ENCODE assay signal across 1 cellular context in the genomic region with DNA sequence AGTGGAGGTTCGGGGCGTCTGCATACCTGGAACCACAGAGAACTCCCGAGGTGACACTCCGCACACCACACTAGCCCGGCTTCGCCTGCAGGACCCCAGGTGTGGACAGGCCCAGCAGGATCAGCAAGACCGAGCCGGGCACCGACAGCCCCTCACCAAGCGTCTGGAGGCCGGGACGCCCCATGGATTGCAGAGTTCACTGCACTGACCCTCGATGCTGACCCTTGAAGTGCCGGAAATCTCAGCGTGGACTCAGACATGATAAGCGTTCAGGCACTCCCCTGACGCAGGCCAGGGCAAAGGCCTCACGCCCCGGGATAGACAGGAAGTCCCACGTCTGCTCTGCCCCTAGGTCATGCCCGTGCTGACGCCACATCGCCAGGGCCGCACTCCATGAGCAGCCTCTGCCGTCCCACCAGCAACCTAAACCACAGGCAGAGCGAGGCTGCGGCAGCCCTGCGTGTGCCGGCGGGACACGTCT.
TF ChIP-seq lines count a peak whose summit lies in the region.

No MANE protein-coding gene starts in this region.

TF ChIP-seq in HepG2, 621 proteins besides CTCF, POLR2A, EP300 and RAD21:
- TF ChIP-seq ZNF720 (CRISPR knock-in tag; IDR thresholded peaks at IDR 0.05) = no peak
- 0 out of 2 replicates have a peak, but pooled peaks have one; percentile 58 for TF ChIP-seq PCBP1 (IDR thresholded peaks at IDR 0.05; ENCODE audit: borderline replicate concordance, low read depth, low read length)
- peak; percentile 28 for TF ChIP-seq AGO2 (optimal IDR thresholded peaks at IDR 0.05; ENCODE audit: low read depth, low read length)
- TF ChIP-seq, protein P1, sequence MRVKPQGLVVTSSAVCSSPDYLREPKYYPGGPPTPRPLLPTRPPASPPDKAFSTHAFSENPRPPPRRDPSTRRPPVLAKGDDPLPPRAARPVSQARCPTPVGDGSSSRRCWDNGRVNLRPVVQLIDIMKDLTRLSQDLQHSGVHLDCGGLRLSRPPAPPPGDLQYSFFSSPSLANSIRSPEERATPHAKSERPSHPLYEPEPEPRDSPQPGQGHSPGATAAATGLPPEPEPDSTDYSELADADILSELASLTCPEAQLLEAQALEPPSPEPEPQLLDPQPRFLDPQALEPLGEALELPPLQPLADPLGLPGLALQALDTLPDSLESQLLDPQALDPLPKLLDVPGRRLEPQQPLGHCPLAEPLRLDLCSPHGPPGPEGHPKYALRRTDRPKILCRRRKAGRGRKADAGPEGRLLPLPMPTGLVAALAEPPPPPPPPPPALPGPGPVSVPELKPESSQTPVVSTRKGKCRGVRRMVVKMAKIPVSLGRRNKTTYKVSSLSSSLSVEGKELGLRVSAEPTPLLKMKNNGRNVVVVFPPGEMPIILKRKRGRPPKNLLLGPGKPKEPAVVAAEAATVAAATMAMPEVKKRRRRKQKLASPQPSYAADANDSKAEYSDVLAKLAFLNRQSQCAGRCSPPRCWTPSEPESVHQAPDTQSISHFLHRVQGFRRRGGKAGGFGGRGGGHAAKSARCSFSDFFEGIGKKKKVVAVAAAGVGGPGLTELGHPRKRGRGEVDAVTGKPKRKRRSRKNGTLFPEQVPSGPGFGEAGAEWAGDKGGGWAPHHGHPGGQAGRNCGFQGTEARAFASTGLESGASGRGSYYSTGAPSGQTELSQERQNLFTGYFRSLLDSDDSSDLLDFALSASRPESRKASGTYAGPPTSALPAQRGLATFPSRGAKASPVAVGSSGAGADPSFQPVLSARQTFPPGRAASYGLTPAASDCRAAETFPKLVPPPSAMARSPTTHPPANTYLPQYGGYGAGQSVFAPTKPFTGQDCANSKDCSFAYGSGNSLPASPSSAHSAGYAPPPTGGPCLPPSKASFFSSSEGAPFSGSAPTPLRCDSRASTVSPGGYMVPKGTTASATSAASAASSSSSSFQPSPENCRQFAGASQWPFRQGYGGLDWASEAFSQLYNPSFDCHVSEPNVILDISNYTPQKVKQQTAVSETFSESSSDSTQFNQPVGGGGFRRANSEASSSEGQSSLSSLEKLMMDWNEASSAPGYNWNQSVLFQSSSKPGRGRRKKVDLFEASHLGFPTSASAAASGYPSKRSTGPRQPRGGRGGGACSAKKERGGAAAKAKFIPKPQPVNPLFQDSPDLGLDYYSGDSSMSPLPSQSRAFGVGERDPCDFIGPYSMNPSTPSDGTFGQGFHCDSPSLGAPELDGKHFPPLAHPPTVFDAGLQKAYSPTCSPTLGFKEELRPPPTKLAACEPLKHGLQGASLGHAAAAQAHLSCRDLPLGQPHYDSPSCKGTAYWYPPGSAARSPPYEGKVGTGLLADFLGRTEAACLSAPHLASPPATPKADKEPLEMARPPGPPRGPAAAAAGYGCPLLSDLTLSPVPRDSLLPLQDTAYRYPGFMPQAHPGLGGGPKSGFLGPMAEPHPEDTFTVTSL (CRISPR knock-in tag; IDR thresholded peaks at IDR 0.05; ENCODE audit: borderline replicate concordance) = no peak
- TF ChIP-seq ARNT (IDR thresholded peaks at IDR 0.05) = no peak
- TF ChIP-seq, protein P2, sequence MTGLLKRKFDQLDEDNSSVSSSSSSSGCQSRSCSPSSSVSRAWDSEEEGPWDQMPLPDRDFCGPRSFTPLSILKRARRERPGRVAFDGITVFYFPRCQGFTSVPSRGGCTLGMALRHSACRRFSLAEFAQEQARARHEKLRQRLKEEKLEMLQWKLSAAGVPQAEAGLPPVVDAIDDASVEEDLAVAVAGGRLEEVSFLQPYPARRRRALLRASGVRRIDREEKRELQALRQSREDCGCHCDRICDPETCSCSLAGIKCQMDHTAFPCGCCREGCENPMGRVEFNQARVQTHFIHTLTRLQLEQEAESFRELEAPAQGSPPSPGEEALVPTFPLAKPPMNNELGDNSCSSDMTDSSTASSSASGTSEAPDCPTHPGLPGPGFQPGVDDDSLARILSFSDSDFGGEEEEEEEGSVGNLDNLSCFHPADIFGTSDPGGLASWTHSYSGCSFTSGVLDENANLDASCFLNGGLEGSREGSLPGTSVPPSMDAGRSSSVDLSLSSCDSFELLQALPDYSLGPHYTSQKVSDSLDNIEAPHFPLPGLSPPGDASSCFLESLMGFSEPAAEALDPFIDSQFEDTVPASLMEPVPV (CRISPR knock-in tag; IDR thresholded peaks at IDR 0.05) = 0 out of 2 replicates have a peak, but pooled peaks have one; percentile 22
- TF ChIP-seq, protein P3, sequence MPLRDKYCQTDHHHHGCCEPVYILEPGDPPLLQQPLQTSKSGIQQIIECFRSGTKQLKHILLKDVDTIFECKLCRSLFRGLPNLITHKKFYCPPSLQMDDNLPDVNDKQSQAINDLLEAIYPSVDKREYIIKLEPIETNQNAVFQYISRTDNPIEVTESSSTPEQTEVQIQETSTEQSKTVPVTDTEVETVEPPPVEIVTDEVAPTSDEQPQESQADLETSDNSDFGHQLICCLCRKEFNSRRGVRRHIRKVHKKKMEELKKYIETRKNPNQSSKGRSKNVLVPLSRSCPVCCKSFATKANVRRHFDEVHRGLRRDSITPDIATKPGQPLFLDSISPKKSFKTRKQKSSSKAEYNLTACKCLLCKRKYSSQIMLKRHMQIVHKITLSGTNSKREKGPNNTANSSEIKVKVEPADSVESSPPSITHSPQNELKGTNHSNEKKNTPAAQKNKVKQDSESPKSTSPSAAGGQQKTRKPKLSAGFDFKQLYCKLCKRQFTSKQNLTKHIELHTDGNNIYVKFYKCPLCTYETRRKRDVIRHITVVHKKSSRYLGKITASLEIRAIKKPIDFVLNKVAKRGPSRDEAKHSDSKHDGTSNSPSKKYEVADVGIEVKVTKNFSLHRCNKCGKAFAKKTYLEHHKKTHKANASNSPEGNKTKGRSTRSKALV (CRISPR knock-in tag; IDR thresholded peaks at IDR 0.05) = no peak
